In the genomic region with DNA sequence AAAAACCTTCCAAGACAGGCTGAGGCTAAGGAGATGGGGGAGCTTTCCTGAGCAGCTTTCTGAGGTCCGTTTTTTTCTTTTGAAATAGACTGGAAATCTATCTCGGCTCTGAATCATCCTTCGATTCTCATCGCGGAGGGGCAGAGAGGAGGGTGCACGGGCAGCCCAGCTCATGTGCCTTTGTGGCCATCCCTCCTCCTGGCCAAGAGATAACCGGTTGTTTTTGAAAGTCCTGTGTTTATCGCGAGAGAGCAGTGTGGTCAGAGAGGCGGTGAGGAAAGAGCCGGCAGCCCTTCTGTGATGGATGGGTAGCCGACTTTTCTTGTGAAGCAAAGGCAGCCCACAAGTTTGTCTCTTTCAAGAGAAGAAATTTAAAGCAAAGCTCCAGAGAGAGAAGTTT, we compare ENCODE assay signal across 13 cellular contexts.
DNase-seq lines count a peak whose midpoint lies in the region; ATAC-seq and TF ChIP-seq lines count a peak whose summit lies in the region.
"Had no signal": no experiment of that assay in that cellular context is flagged by ENCODE, and none has a peak within 500 bp of the region (broad histone marks: within the 10 kb centered on the region; RNA-seq: fewer than 3 reads in every experiment).

No MANE protein-coding gene starts in this region.

- H3K4me1 Mint-ChIP-seq in CD4-positive, alpha-beta T cell (ENCODE audit: low read depth) = peaks cover 50% of the 10 kb centered on the region
- H3K4me1 Mint-ChIP-seq in endodermal cell (peaks cover 84% of the 10 kb centered on the region), neural crest cell (peaks cover 100% of the 10 kb centered on the region)

- POLR2A ChIA-PET in CD4-positive, alpha-beta T cell (lab: Charles Lee) = no interaction called here

- intact Hi-C loops in CD4-positive, alpha-beta T cell (cut with DNase I, micrococcal nuclease) = no loop called here
- intact Hi-C loops in vagina (cut with DNase I) = no loop called here
- intact Hi-C loops in uterus (cut with DNase I; ENCODE audit: low total_unique reads) = no loop called here

- ATAC-seq in CD4-positive, alpha-beta T cell (ENCODE audit: poor library complexity) = no peak
- no peak for ATAC-seq in HG03378 (IDR thresholded peaks at IDR 0.05; ENCODE audit: unreplicated experiment)

- no peaks in the 10 kb centered on the region for H3K27me3 ChIP-seq in CD4-positive, alpha-beta T cell (ENCODE audit: control insufficient read depth, insufficient read depth, low read length)
- no peaks in the 10 kb centered on the region for H3K27me3 ChIP-seq in endodermal cell (ENCODE audit: control insufficient read depth, insufficient read depth, low read length, poor library complexity, severe bottlenecking)
- H3K27me3 ChIP-seq in vagina = no peaks in the 10 kb centered on the region
- H3K27me3 ChIP-seq in uterus = no peaks in the 10 kb centered on the region

- H3K36me3 ChIP-seq in endodermal cell (ENCODE audit: control insufficient read depth, insufficient read depth, low read length) (no peaks in the 10 kb centered on the region), vagina (no peaks in the 10 kb centered on the region), uterus (no peaks in the 10 kb centered on the region)
- H3K36me3 ChIP-seq: thoracic aorta had no signal

- TF ChIP-seq POLR2A in vagina (IDR thresholded peaks at IDR 0.05) = no peak
- TF ChIP-seq POLR2A in uterus (IDR thresholded peaks at IDR 0.05) = no peak

- no peak overlapping the region for H3K27ac ChIP-seq in CD4-positive, alpha-beta T cell (ENCODE audit: low read depth, low read length)
- H3K27ac ChIP-seq in endodermal cell (ENCODE audit: low read depth, low read length) (peak overlapping the region; percentile 83), vagina (no peak overlapping the region), uterus (peak overlapping the region in 1 of 2 donors; percentile 11)
- H3K27ac ChIP-seq: C4-2B, thoracic aorta had no signal

- no peak overlapping the region for H3K4me3 Mint-ChIP-seq in CD4-positive, alpha-beta T cell
- no peak overlapping the region for H3K4me3 Mint-ChIP-seq in endodermal cell
- peak overlapping the region; percentile 75 for H3K4me3 Mint-ChIP-seq in neural crest cell

- TF ChIP-seq CTCF in CD4-positive, alpha-beta T cell (IDR thresholded peaks at IDR 0.05) = no peak
- TF ChIP-seq CTCF in endodermal cell (conservative IDR thresholded peaks at IDR 0.05) (no peak), neural crest cell (conservative IDR thresholded peaks at IDR 0.05) (no peak), foreskin fibroblast (IDR thresholded peaks at IDR 0.05; ENCODE audit: low read depth, low read length) (no peak), vagina (IDR thresholded peaks at IDR 0.05) (no peak), uterus (IDR thresholded peaks at IDR 0.05) (no peak)

- H3K27me3 Mint-ChIP-seq in CD4-positive, alpha-beta T cell = no peaks in the 10 kb centered on the region
- H3K27me3 Mint-ChIP-seq in endodermal cell (ENCODE audit: insufficient read depth) (no peaks in the 10 kb centered on the region), neural crest cell (ENCODE audit: low read depth) (peaks cover 4% of the 10 kb centered on the region)

- peaks cover 33% of the 10 kb centered on the region for H3K4me1 ChIP-seq in endodermal cell (ENCODE audit: control insufficient read depth, insufficient read depth, low read length)
- peaks cover 20% of the 10 kb centered on the region for H3K4me1 ChIP-seq in vagina
- no peaks in the 10 kb centered on the region for H3K4me1 ChIP-seq in uterus

- H3K9me3 Mint-ChIP-seq in CD4-positive, alpha-beta T cell = no peaks in the 10 kb centered on the region
- no peaks in the 10 kb centered on the region for H3K9me3 Mint-ChIP-seq in endodermal cell
- no peaks in the 10 kb centered on the region for H3K9me3 Mint-ChIP-seq in neural crest cell

- peaks cover 4% of the 10 kb centered on the region for H3K36me3 Mint-ChIP-seq in CD4-positive, alpha-beta T cell (ENCODE audit: low read depth)
- H3K36me3 Mint-ChIP-seq in endodermal cell (ENCODE audit: low read depth) (peaks cover 10% of the 10 kb centered on the region), neural crest cell (ENCODE audit: low read depth) (no peaks in the 10 kb centered on the region)

- 61 to 74% methylated on average over 9 to 12 of the region's 12 CpGs for WGBS in endodermal cell (ENCODE audit: insufficient coverage in 1 of 2, insufficient read length in 1 of 2), 2 experiments

- no peaks in the 10 kb centered on the region for H3K9me3 ChIP-seq in CD4-positive, alpha-beta T cell (ENCODE audit: control insufficient read depth, low read length)
- no peaks in the 10 kb centered on the region for H3K9me3 ChIP-seq in endodermal cell (ENCODE audit: control insufficient read depth, low read length)
- H3K9me3 ChIP-seq in vagina = no peaks in the 10 kb centered on the region
- no peaks in the 10 kb centered on the region for H3K9me3 ChIP-seq in uterus
- H3K9me3 ChIP-seq: thoracic aorta had no signal

- peak overlapping the region; percentile 20 for H3K27ac Mint-ChIP-seq in CD4-positive, alpha-beta T cell
- H3K27ac Mint-ChIP-seq in endodermal cell (peak overlapping the region; percentile 41), neural crest cell (ENCODE audit: unreplicated experiment) (peak overlapping the region; percentile 96)

- no peak for DNase-seq in CD4-positive, alpha-beta T cell
- DNase-seq in OCI-M1 (lab: John Stamatoyannopoulos, UW) (peak; percentile 88), endodermal cell (no peak), neural crest cell (ENCODE audit: low read depth, low spot score) (no peak), foreskin fibroblast (no peak), vagina (ENCODE audit: extremely low spot score in 2 of 2) (no peak), uterus (no peak)
- DNase-seq: activated naive CD4-positive, alpha-beta T cell; NCI-H2081; stimulated activated CD4-positive, alpha-beta T cell treated with anti-CD3 and anti-CD28 coated beads, Interleukin-2, amount 100 ng/mL, for 48 hours had no signal

- H3K4me3 ChIP-seq in endodermal cell (ENCODE audit: low read length) (no peak overlapping the region), foreskin fibroblast (ENCODE audit: low read depth in 1 of 2, low read length in 2 of 2) (no peak overlapping the region), vagina (no peak overlapping the region), uterus (no peak overlapping the region)
- H3K4me3 ChIP-seq: thoracic aorta had no signal

- H3K9ac ChIP-seq in endodermal cell (ENCODE audit: extremely low read depth, low read length, poor library complexity, severe bottlenecking) = no peak overlapping the region

- CTCF ChIA-PET in CD4-positive, alpha-beta T cell (lab: Charles Lee) = interaction anchor here (1.0 kb wide), 1 partner anchor 45 kb away, joined by 3 read pairs; no protein-coding TSS in a partner anchor

Comparison
In these comparisons a context has a peak if more than half of its experiments do, and no peak if none do; other contexts are left out.
1. H3K27ac Mint-ChIP-seq: peak in every context shown above with its lines; median percentile 96 in neural crest cell; 41 in endodermal cell; 20 in CD4-positive, alpha-beta T cell.